12 cellular contexts compared by ENCODE assay signal in the genomic region with DNA sequence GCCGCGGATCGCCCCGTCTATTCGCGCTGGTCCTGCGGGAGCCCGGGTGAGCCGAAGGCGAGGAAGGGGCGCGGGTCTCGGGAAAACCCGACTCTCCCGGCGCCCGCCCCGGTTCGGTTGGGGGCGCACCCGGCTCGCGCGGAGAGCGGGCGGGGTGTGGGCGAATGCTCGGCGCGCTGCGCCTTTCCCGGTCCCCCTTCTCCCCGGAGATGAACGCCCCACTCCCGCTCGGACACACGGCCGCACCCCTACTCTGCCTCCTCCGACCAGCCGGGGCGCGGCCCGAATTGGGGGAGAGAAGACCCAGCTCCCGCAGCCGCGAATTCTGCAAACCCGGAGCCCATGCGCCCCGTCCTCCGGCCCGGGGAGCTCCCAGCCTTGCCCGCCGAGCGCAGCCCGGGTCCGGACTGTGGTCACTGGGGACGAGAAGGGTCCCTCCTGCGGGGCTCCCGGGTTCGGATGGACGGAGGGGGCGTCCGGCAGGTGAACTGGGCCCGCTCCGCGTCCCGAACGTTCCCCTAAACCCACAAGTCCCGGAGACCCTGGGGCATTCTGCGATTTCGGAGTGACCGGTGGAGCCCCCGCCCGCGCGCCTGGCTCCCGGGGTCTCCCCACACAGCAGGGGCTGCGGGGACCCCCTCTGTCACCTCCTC. TPM values are rescaled to one million over a fixed set of nuclear protein-coding genes. Genes with fewer than 3 reads are reported as not detected.
A peak's percentile ranks its signal among the peaks of the same experiment; 100 is the strongest.
DNase-seq lines count a peak whose midpoint lies in the region; ATAC-seq and TF ChIP-seq lines count a peak whose summit lies in the region.
"Had no signal": no experiment of that assay in that cellular context is flagged by ENCODE, and none has a peak within 500 bp of the region (broad histone marks: within the 10 kb centered on the region; RNA-seq: fewer than 3 reads in every experiment).

No MANE protein-coding gene starts in this region.

- H3K4me1 ChIP-seq in A673 (ENCODE audit: insufficient read depth, low read length, poor library complexity, severe bottlenecking) (no peaks in the 10 kb centered on the region), HUES64 (ENCODE audit: insufficient read depth, low read length) (no peaks in the 10 kb centered on the region)
- H3K4me1 ChIP-seq: Caco-2 had no signal

- no peak for TF ChIP-seq CTCF in A673 (conservative IDR thresholded peaks at IDR 0.05; ENCODE audit: low read depth, low read length)
- TF ChIP-seq CTCF in fibroblast of pulmonary artery (IDR thresholded peaks at IDR 0.05; ENCODE audit: low read length, missing control alignments): no peak
- no peak for TF ChIP-seq CTCF in neural crest cell (conservative IDR thresholded peaks at IDR 0.05)

- no peaks in the 10 kb centered on the region for H3K36me3 Mint-ChIP-seq in neural crest cell (ENCODE audit: low read depth)

- H3K27me3 ChIP-seq in A673 (replicated peaks; ENCODE audit: insufficient read depth, low read depth, low read length, poor library complexity) (peaks cover 44% of the 10 kb centered on the region), HUES64 (ENCODE audit: insufficient read depth, low read length) (peaks cover 57% of the 10 kb centered on the region)

- H3K9me3 ChIP-seq in A673 (ENCODE audit: low read depth, low read length, poor library complexity, severe bottlenecking) (no peaks in the 10 kb centered on the region), HUES64 (ENCODE audit: insufficient read depth, low read depth, low read length) (no peaks in the 10 kb centered on the region)
- H3K9me3 ChIP-seq: Caco-2 had no signal

- DNase-seq in A673 (ENCODE audit: low spot score) (no peak), fibroblast of pulmonary artery (ENCODE audit: low read depth) (no peak), neural crest cell (ENCODE audit: low read depth, low spot score) (no peak), hippocampal formation (lab: John Stamatoyannopoulos, UW) (no peak), Kasumi-1 (lab: John Stamatoyannopoulos, UW) (no peak)
- no peak for DNase-seq in activated CD4-positive, CD25-positive, alpha-beta regulatory T cell treated with anti-CD3 and anti-CD28 coated beads, Interleukin-2, amount 50 U/mL, for 72 hours
- DNase-seq: activated CD8-positive, alpha-beta T cell treated with anti-CD3 and anti-CD28 coated beads, Interleukin-2, amount 10 ng/mL, durations not matched to agents 7 days and 5 days; Caco-2; NCI-H187 had no signal

- H3K27me3 Mint-ChIP-seq in neural crest cell (ENCODE audit: low read depth): peaks cover 72% of the 10 kb centered on the region

- no peaks in the 10 kb centered on the region for H3K9me3 Mint-ChIP-seq in neural crest cell

- H3K36me3 ChIP-seq in A673 (ENCODE audit: insufficient read depth, low read length, poor library complexity, severe bottlenecking) (no peaks in the 10 kb centered on the region), HUES64 (ENCODE audit: insufficient read depth, low read length) (no peaks in the 10 kb centered on the region)

- no peak for ATAC-seq in GM18907 (IDR thresholded peaks at IDR 0.05; ENCODE audit: unreplicated experiment)

- H3K27ac Mint-ChIP-seq in neural crest cell (ENCODE audit: unreplicated experiment): no peak overlapping the region
- H3K27ac Mint-ChIP-seq: activated CD8-positive, alpha-beta T cell treated with anti-CD3 and anti-CD28 coated beads, Interleukin-2, amount 10 ng/mL, durations not matched to agents 7 days and 5 days had no signal

- H3K4me3 ChIP-seq in A673 (ENCODE audit: low read depth, low read length, poor library complexity, severe bottlenecking) (peak overlapping the region; percentile 27), HUES64 (ENCODE audit: low read length) (peak overlapping the region; percentile 54), fibroblast of pulmonary artery (replicated peaks; ENCODE audit: low read depth, low read length) (peak overlapping the region; percentile 64)
- H3K4me3 ChIP-seq: GM23248 had no signal

- H3K27ac ChIP-seq in A673 (ENCODE audit: low read depth, low read length, poor library complexity, severe bottlenecking) (no peak overlapping the region), HUES64 (ENCODE audit: low read depth, low read length) (no peak overlapping the region)
- H3K27ac ChIP-seq: GM23248 had no signal

- no TSS peak for BruUV-seq in A673 (replicated peaks; lab: Mats Ljungman, UMichigan)

- H3K4me3 Mint-ChIP-seq in neural crest cell: peak overlapping the region; percentile 34
- H3K4me3 Mint-ChIP-seq: activated CD8-positive, alpha-beta T cell treated with anti-CD3 and anti-CD28 coated beads, Interleukin-2, amount 10 ng/mL, durations not matched to agents 7 days and 5 days had no signal

- WGBS in HUES64: 1% methylated on average over 78 of the region's 78 CpGs

- CTCF ChIA-PET in A673 (lab: Charles Lee): no interaction called here

- POLR2A ChIA-PET in A673 (lab: Charles Lee; ENCODE audit: low non-redundant PET): no interaction called here

- H3K4me1 Mint-ChIP-seq in neural crest cell: peaks cover 9% of the 10 kb centered on the region

- intact Hi-C loops in A673 (cut with micrococcal nuclease; ENCODE audit: unreplicated experiment): loop anchor here (10.0 kb wide), 2 partner anchors 156 to 356 kb away; a partner anchor contains a TSS

- peak overlapping the region; percentile 44; the same call in 1 of the 2 replicates for H3K9ac ChIP-seq in HUES64 (ENCODE audit: low read depth, low read length)
- H3K9ac ChIP-seq: GM23248 had no signal

RNA-seq across cellular contexts. Expression of a gene that starts 0.7 kb away (rescaled TPM):
- total RNA-seq in A673 (2021) (not detected in 2 replicates), neural crest cell (not detected in 2 replicates)
- not detected for polyA plus RNA-seq in HUES64 (2013, experiment 1 of 2)
- not detected for polyA plus RNA-seq in HUES64 (2013, experiment 2 of 2)
- total RNA-seq: activated CD8-positive, alpha-beta T cell treated with anti-CD3 and anti-CD28 coated beads, Interleukin-2, amount 10 ng/mL, durations not matched to agents 7 days and 5 days; Caco-2; GM23248 had no signal
- polyA plus RNA-seq: GM23248 had no signal
